In genomic region chr15:40040293-40040635, GRCh38 we compare ENCODE assay signal across 11 cellular contexts. TPM values are rescaled to one million over a fixed set of nuclear protein-coding genes. Genes with fewer than 3 reads are reported as not detected.
DNase-seq lines count a peak whose midpoint lies in the region; TF ChIP-seq lines count a peak whose summit lies in the region.
"Had no signal": no experiment of that assay in that cellular context is flagged by ENCODE, and none has a peak within 500 bp of the region (broad histone marks: within the 10 kb centered on the region; RNA-seq: fewer than 3 reads in every experiment).

No MANE protein-coding gene starts in this region.

- H3K36me3 ChIP-seq in GM06990 (ENCODE audit: control insufficient read depth, insufficient read depth, low read length) (peaks cover 3% of the 10 kb centered on the region), Loucy (ENCODE audit: insufficient read depth, low read length) (peaks cover 16% of the 10 kb centered on the region; the same call in 1 of the 2 replicates), osteoblast (ENCODE audit: insufficient read depth, low read length) (peaks cover 24% of the 10 kb centered on the region)

- H3K4me1 ChIP-seq in Loucy (ENCODE audit: insufficient read depth, low read length, poor library complexity, severe bottlenecking) = peaks cover 31% of the 10 kb centered on the region
- peaks cover 13% of the 10 kb centered on the region for H3K4me1 ChIP-seq in osteoblast (ENCODE audit: insufficient read depth, low read length)

- H3K4me2 ChIP-seq in Loucy (ENCODE audit: low read depth, low read length, poor library complexity, severe bottlenecking) = peak overlapping the region; percentile 90
- H3K4me2 ChIP-seq in osteoblast (ENCODE audit: insufficient read depth, low read length) = peak overlapping the region; percentile 43

- H3K4me1 Mint-ChIP-seq in dendritic cell treated with granulocyte-macrophage colony-stimulating factor and Interleukin-4, amounts not matched to agents 40 ng/mL and 50 ng/mL, for 4 days (ENCODE audit: low read depth) = peaks cover 43% of the 10 kb centered on the region

- no peaks in the 10 kb centered on the region for H3F3A ChIP-seq in Loucy (ENCODE audit: low read depth)

- peak overlapping the region; percentile 97 for H3K4me3 Mint-ChIP-seq in dendritic cell treated with granulocyte-macrophage colony-stimulating factor and Interleukin-4, amounts not matched to agents 40 ng/mL and 50 ng/mL, for 4 days

- H3K9me2 ChIP-seq in Loucy (replicated peaks; ENCODE audit: low read depth, low read length) = no peaks in the 10 kb centered on the region

- H3K27me3 Mint-ChIP-seq in dendritic cell treated with granulocyte-macrophage colony-stimulating factor and Interleukin-4, amounts not matched to agents 40 ng/mL and 50 ng/mL, for 4 days = no peaks in the 10 kb centered on the region

- DNase-seq in GM06990 (ENCODE audit: extremely low read depth, insufficient read length) = no peak
- no peak for DNase-seq in osteoblast (ENCODE audit: insufficient read length, low spot score, missing footprints)
- DNase-seq in activated CD4-positive, CD25-positive, alpha-beta regulatory T cell treated with anti-CD3 and anti-CD28 coated beads, Interleukin-2, amount 50 U/mL, for 72 hours = no peak
- DNase-seq in NCI-H2081 treated with DMSO at 0.1 percent for 48 hours (lab: John Stamatoyannopoulos, UW) = no peak
- DNase-seq in kidney tubule cell (ENCODE audit: low spot score) = no peak
- no peak for DNase-seq in EL
- DNase-seq: NCI-H2107 had no signal

- H3K9ac ChIP-seq in Loucy (ENCODE audit: low read depth, low read length, poor library complexity, severe bottlenecking) = peak overlapping the region; percentile 86

- intact Hi-C loops in dendritic cell treated with granulocyte-macrophage colony-stimulating factor and Interleukin-4, amounts not matched to agents 40 ng/mL and 50 ng/mL, for 4 days (cut with micrococcal nuclease) = no loop called here

- TF ChIP-seq CTCF in GM06990 (IDR thresholded peaks at IDR 0.05; ENCODE audit: insufficient read depth, low read length, poor library complexity, severe bottlenecking) = no peak
- no peak for TF ChIP-seq CTCF in Loucy (conservative IDR thresholded peaks at IDR 0.05; ENCODE audit: low read length)
- TF ChIP-seq CTCF in osteoblast (IDR thresholded peaks at IDR 0.05; ENCODE audit: extremely low read depth, low read depth, low read length) = no peak

- H3K9me3 ChIP-seq in Loucy (ENCODE audit: insufficient read depth, low read depth, low read length) (no peaks in the 10 kb centered on the region), osteoblast (ENCODE audit: low read depth, low read length) (no peaks in the 10 kb centered on the region)
- H3K9me3 ChIP-seq: adrenal gland, mucosa of descending colon had no signal

- H3K9me3 Mint-ChIP-seq in dendritic cell treated with granulocyte-macrophage colony-stimulating factor and Interleukin-4, amounts not matched to agents 40 ng/mL and 50 ng/mL, for 4 days = no peaks in the 10 kb centered on the region

- H2AFZ ChIP-seq in Loucy (ENCODE audit: low read length) (no peak overlapping the region), osteoblast (ENCODE audit: low read length) (no peak overlapping the region)

- peaks cover 48% of the 10 kb centered on the region for H3K36me3 Mint-ChIP-seq in dendritic cell treated with granulocyte-macrophage colony-stimulating factor and Interleukin-4, amounts not matched to agents 40 ng/mL and 50 ng/mL, for 4 days (ENCODE audit: low read depth)

- H3K4me3 ChIP-seq in GM06990 (replicated peaks; ENCODE audit: low read depth, low read length) = peak overlapping the region; percentile 43
- peak overlapping the region; percentile 95 for H3K4me3 ChIP-seq in Loucy (ENCODE audit: low read length, poor library complexity, severe bottlenecking)
- no peak overlapping the region for H3K4me3 ChIP-seq in osteoblast (ENCODE audit: insufficient read depth, low read length)
- H3K4me3 ChIP-seq: mucosa of descending colon had no signal

- H3K27ac Mint-ChIP-seq in dendritic cell treated with granulocyte-macrophage colony-stimulating factor and Interleukin-4, amounts not matched to agents 40 ng/mL and 50 ng/mL, for 4 days = peak overlapping the region; percentile 99

- H4K20me1 ChIP-seq in Loucy (ENCODE audit: insufficient read depth, low read length, poor library complexity, severe bottlenecking) (peaks cover 26% of the 10 kb centered on the region), osteoblast (ENCODE audit: insufficient read depth, low read length) (peaks cover 7% of the 10 kb centered on the region)

- H3K79me2 ChIP-seq in Loucy (ENCODE audit: insufficient read depth, low read length) = peaks cover 44% of the 10 kb centered on the region
- peaks cover 39% of the 10 kb centered on the region for H3K79me2 ChIP-seq in osteoblast (ENCODE audit: insufficient read depth, low read length)

- H3K27me3 ChIP-seq in GM06990 (replicated peaks; ENCODE audit: control insufficient read depth, insufficient read depth, low read length) = no peaks in the 10 kb centered on the region
- no peaks in the 10 kb centered on the region for H3K27me3 ChIP-seq in Loucy (ENCODE audit: insufficient read depth, low read length, poor library complexity, severe bottlenecking)
- no peaks in the 10 kb centered on the region for H3K27me3 ChIP-seq in osteoblast (ENCODE audit: insufficient read depth, low read length)
- H3K27me3 ChIP-seq: adrenal gland had no signal

- no peak overlapping the region for H3K27ac ChIP-seq in osteoblast (ENCODE audit: low read depth, low read length)

RNA-seq across cellular contexts. Expression of gene SRP14, which starts 1.3 kb away (rescaled TPM):
- 81.4 and 97.2 TPM in 2 replicates for total RNA-seq in osteoblast
